10 cellular contexts compared by ENCODE assay signal in genomic region chr15:74203914-74204431, GRCh38. TPM values are rescaled to one million over a fixed set of nuclear protein-coding genes. Genes with fewer than 3 reads are reported as not detected.
DNase-seq lines count a peak whose midpoint lies in the region; ATAC-seq and TF ChIP-seq lines count a peak whose summit lies in the region.
"Had no signal": no experiment of that assay in that cellular context is flagged by ENCODE, and none has a peak within 500 bp of the region (broad histone marks: within the 10 kb centered on the region; RNA-seq: fewer than 3 reads in every experiment).

No MANE protein-coding gene starts in this region.

- no peak overlapping the region for H3K9ac ChIP-seq in HUES48 (ENCODE audit: low read depth, low read length)

- H3K27ac ChIP-seq in AG04450 (ENCODE audit: low read depth, low read length) (peak overlapping the region; percentile 47), HUES48 (ENCODE audit: low read depth, low read length) (peak overlapping the region; percentile 79)
- H3K27ac ChIP-seq: thyroid gland had no signal

- no peaks in the 10 kb centered on the region for H3K36me3 ChIP-seq in HUES48 (ENCODE audit: control insufficient read depth, insufficient read depth, low read length)
- H3K36me3 ChIP-seq: thyroid gland had no signal

- H3K27me3 ChIP-seq in AG04450 (ENCODE audit: control insufficient read depth, insufficient read depth, low read length) (peaks cover 4% of the 10 kb centered on the region), HUES48 (ENCODE audit: control insufficient read depth, insufficient read depth, low read length) (peaks cover 27% of the 10 kb centered on the region)
- H3K27me3 ChIP-seq: thyroid gland had no signal

- H3K9me3 ChIP-seq in AG04450 (ENCODE audit: control insufficient read depth, insufficient read depth, low read length) = no peaks in the 10 kb centered on the region; the same call in 1 of the 2 replicates
- no peaks in the 10 kb centered on the region for H3K9me3 ChIP-seq in HUES48 (ENCODE audit: control insufficient read depth, insufficient read depth, low read length)
- H3K9me3 ChIP-seq: thyroid gland had no signal

- H3K4me3 ChIP-seq in AG04450 (ENCODE audit: low read depth, low read length) = no peak overlapping the region
- H3K4me3 ChIP-seq in HUES48 (ENCODE audit: low read depth, low read length) = peak overlapping the region; percentile 60
- H3K4me3 ChIP-seq: thyroid gland had no signal

- CTCF ChIA-PET in AG04450 (lab: Charles Lee) = interaction anchor here (0.8 kb wide), 1 partner anchor 150 kb away, joined by 3 read pairs; no protein-coding TSS in a partner anchor

- POLR2A ChIA-PET in AG04450 (lab: Yijun Ruan, JAX) = no interaction called here

- 0 out of 2 replicates have a peak, but pooled peaks have one; percentile 3 for TF ChIP-seq CTCF in AG04450 (IDR thresholded peaks at IDR 0.05; ENCODE audit: low read depth, low read length)

- ATAC-seq in HG03442 (IDR thresholded peaks at IDR 0.05; ENCODE audit: unreplicated experiment) = no peak
- ATAC-seq in GM19452 (IDR thresholded peaks at IDR 0.05; ENCODE audit: unreplicated experiment) = no peak

- H3K4me1 ChIP-seq in HUES48 (ENCODE audit: control insufficient read depth, insufficient read depth, low read length) = peaks cover 43% of the 10 kb centered on the region

- no peak for DNase-seq in AG04450 (ENCODE audit: low read depth, low spot score)
- peak; percentile 81 for DNase-seq in astrocyte of the hippocampus (ENCODE audit: low read depth, low spot score)
- DNase-seq in iris pigment epithelial cell (ENCODE audit: low read depth) = peak; percentile 80
- DNase-seq in T-helper 1 cell = no peak
- no peak for DNase-seq in NOMO-1 treated with DMSO at 0.1 percent for 48 hours (lab: John Stamatoyannopoulos, UW; ENCODE audit: unreplicated experiment)
- DNase-seq: CD4-positive, alpha-beta memory T cell had no signal

RNA-seq across cellular contexts. Expression of gene STRA6, which starts 1.4 kb away (rescaled TPM):
- 0.07 and 0.12 TPM in 2 replicates for polyA plus RNA-seq in AG04450 (2011; rRNA removed)
- polyA minus RNA-seq in AG04450 (2011; rRNA and poly(A)+ RNA removed) = 0.17 and 0.32 TPM in 2 replicates
- polyA plus RNA-seq: CD4-positive, alpha-beta memory T cell had no signal

RNA-seq across cellular contexts. Expression of gene ISLR, which starts 30.5 kb away (rescaled TPM):
- 2.3 and 3.0 TPM in 2 replicates for polyA plus RNA-seq in AG04450 (2011; rRNA removed)
- 0.96 and 1.0 TPM in 2 replicates for polyA minus RNA-seq in AG04450 (2011; rRNA and poly(A)+ RNA removed)
- polyA plus RNA-seq: CD4-positive, alpha-beta memory T cell had no signal

RNA-seq across cellular contexts. Expression of gene CCDC33, which starts 32.2 kb away (rescaled TPM):
- not detected in 2 replicates for polyA plus RNA-seq in AG04450 (2011; rRNA removed)
- polyA minus RNA-seq in AG04450 (2011; rRNA and poly(A)+ RNA removed) = not detected in 2 replicates
- polyA plus RNA-seq: CD4-positive, alpha-beta memory T cell had no signal

Comparison
In these comparisons a context has a peak if more than half of its experiments do, and no peak if none do; other contexts are left out.
1. DNase-seq: peak in astrocyte of the hippocampus (single experiment) and iris pigment epithelial cell (single experiment); none in AG04450 (single experiment), T-helper 1 cell (0 of 5) and NOMO-1 treated with DMSO at 0.1 percent for 48 hours (single experiment).